Comparison of ENCODE assay signal across 1 cellular context in genomic region chr1:238606457-238606856, GRCh38.
TF ChIP-seq lines count a peak whose summit lies in the region.

No MANE protein-coding gene starts in this region.

TF ChIP-seq in GM12878, 131 proteins besides CTCF, POLR2A, EP300 and RAD21:
- TF ChIP-seq SKIL (IDR thresholded peaks at IDR 0.05; ENCODE audit: low read depth, poor library complexity, severe bottlenecking) (no peak), ZZZ3 (IDR thresholded peaks at IDR 0.05; ENCODE audit: control insufficient read depth, insufficient read length, low read depth) (no peak), TAF1 (IDR thresholded peaks at IDR 0.05; ENCODE audit: borderline replicate concordance, low read depth, low read length) (no peak), BMI1 (IDR thresholded peaks at IDR 0.05; ENCODE audit: borderline replicate concordance) (no peak), SIX5 (IDR thresholded peaks at IDR 0.05; ENCODE audit: low read depth, low read length, severe bottlenecking) (no peak), NRF1 (conservative IDR thresholded peaks at IDR 0.05; ENCODE audit: low read depth, low read length) (no peak), NBN (IDR thresholded peaks at IDR 0.05) (no peak), TCF7 (IDR thresholded peaks at IDR 0.05; ENCODE audit: borderline replicate concordance) (no peak), ELK1 (IDR thresholded peaks at IDR 0.05; ENCODE audit: low read depth, low read length) (no peak), CREB1 (IDR thresholded peaks at IDR 0.05; ENCODE audit: low read depth) (no peak), ATF7 (IDR thresholded peaks at IDR 0.05; ENCODE audit: low read depth) (no peak)
